9 cellular contexts compared by ENCODE assay signal in genomic region chr20:35539756-35540212, GRCh38. TPM values are rescaled to one million over a fixed set of nuclear protein-coding genes. Genes with fewer than 3 reads are reported as not detected.
DNase-seq lines count a peak whose midpoint lies in the region; ATAC-seq and TF ChIP-seq lines count a peak whose summit lies in the region.
"Had no signal": no experiment of that assay in that cellular context is flagged by ENCODE, and none has a peak within 500 bp of the region (broad histone marks: within the 10 kb centered on the region; RNA-seq: fewer than 3 reads in every experiment).

No MANE protein-coding gene starts in this region.

- H3K27me3 ChIP-seq in OCI-LY1 (ENCODE audit: insufficient read depth, low read length) = no peaks in the 10 kb centered on the region

- POLR2A ChIA-PET in GM10248 (lab: Yijun Ruan, JAX) = interaction anchor here (0.5 kb wide), 1 partner anchor 284 kb away, joined by 4 read pairs; no protein-coding TSS in a partner anchor

- H3K9me2 ChIP-seq in OCI-LY1 (ENCODE audit: low read depth, low read length) = no peaks in the 10 kb centered on the region

- H3F3A ChIP-seq in OCI-LY1 (ENCODE audit: insufficient read depth, low read length) = no peaks in the 10 kb centered on the region

- no peak overlapping the region for H2AFZ ChIP-seq in OCI-LY1 (ENCODE audit: low read length)

- H3K4me3 ChIP-seq in OCI-LY1 (ENCODE audit: low read depth, low read length, poor library complexity, severe bottlenecking) = peak overlapping the region; percentile 60
- peak overlapping the region; percentile 8 for H3K4me3 ChIP-seq in iPS-11a (ENCODE audit: low read depth, low read length)

- peak overlapping the region; percentile 67 for H3K27ac ChIP-seq in OCI-LY1 (ENCODE audit: low read depth, low read length, poor library complexity, severe bottlenecking)

- H3K4me2 ChIP-seq in OCI-LY1 (ENCODE audit: low read length) = peak overlapping the region; percentile 69

- H3K9me3 ChIP-seq in OCI-LY1 (ENCODE audit: low read length) = no peaks in the 10 kb centered on the region

- H4K20me1 ChIP-seq in OCI-LY1 (ENCODE audit: insufficient read depth, low read length) = no peaks in the 10 kb centered on the region

- ATAC-seq in HG03095 (IDR thresholded peaks at IDR 0.05; ENCODE audit: unreplicated experiment) = peak; percentile 69
- ATAC-seq in left lobe of liver = no peak
- ATAC-seq in Right ventricle myocardium inferior = no peak
- ATAC-seq in GM21390 (IDR thresholded peaks at IDR 0.05; ENCODE audit: unreplicated experiment) = no peak
- ATAC-seq: right cardiac atrium had no signal

- intact Hi-C loops in Right ventricle myocardium inferior (cut with DNase I) = loop anchor here (5.0 kb wide), 1 partner anchor 203 kb away; the partner anchor contains the start of gene RBM39

- H3K36me3 ChIP-seq in OCI-LY1 (ENCODE audit: insufficient read depth, low read length) = peaks cover 7% of the 10 kb centered on the region; the same call in 1 of the 2 replicates

- H3K79me2 ChIP-seq in OCI-LY1 (ENCODE audit: insufficient read depth, low read length) = no peaks in the 10 kb centered on the region

- TF ChIP-seq CTCF in GM10248 (IDR thresholded peaks at IDR 0.05; ENCODE audit: control extremely low read depth, extremely low read depth, low read depth, missing control alignments) = no peak
- no peak for TF ChIP-seq CTCF in OCI-LY1 (IDR thresholded peaks at IDR 0.05; ENCODE audit: low read length)

- peaks cover 27% of the 10 kb centered on the region for H3K4me1 ChIP-seq in OCI-LY1 (ENCODE audit: insufficient read depth, low read length, severe bottlenecking)

- CTCF ChIA-PET in GM10248 (lab: Yijun Ruan, JAX) = no interaction called here

- peak; percentile 82 for DNase-seq in GM10248 (ENCODE audit: extremely low spot score)
- DNase-seq in left lobe of liver (ENCODE audit: low spot score) = no peak
- DNase-seq in SKM-1 treated with dmso at 0.1 percent for 144 hours (lab: John Stamatoyannopoulos, UW; ENCODE audit: unreplicated experiment) = no peak
- no peak for DNase-seq in Right ventricle myocardium inferior (ENCODE audit: missing footprints)

- H3K9ac ChIP-seq in OCI-LY1 (ENCODE audit: low read length) = peak overlapping the region; percentile 48

RNA-seq across cellular contexts. Expression of gene ERGIC3, which starts 2.1 kb away (rescaled TPM):
- total RNA-seq in left lobe of liver = 107 TPM
- total RNA-seq in Right ventricle myocardium inferior = 94.8 TPM

RNA-seq across cellular contexts. Expression of gene C20orf173, which starts 10.3 kb away (rescaled TPM):
- not detected for total RNA-seq in left lobe of liver
- not detected for total RNA-seq in Right ventricle myocardium inferior
- total RNA-seq: right cardiac atrium had no signal
